ENCODE assay signal across 18 cellular contexts in genomic region chr19:50401505-50402450, GRCh38. TPM values are rescaled to one million over a fixed set of nuclear protein-coding genes. Genes with fewer than 3 reads are reported as not detected.
"Had no signal": no experiment of that assay in that cellular context is flagged by ENCODE, and none has a peak within 500 bp of the region (broad histone marks: within the 10 kb centered on the region; RNA-seq: fewer than 3 reads in every experiment).

No MANE protein-coding gene starts in this region.

- H3K9me3 ChIP-seq: esophagus squamous epithelium, heart left ventricle, psoas muscle, sigmoid colon, transverse colon had no signal

- DNase-seq: activated CD4-positive, alpha-beta memory T cell treated with anti-CD3 and anti-CD28 coated beads for 36 hours; activated effector memory CD4-positive, alpha-beta T cell treated with anti-CD3 and anti-CD28 coated beads, Interleukin-2, amount 50 U/mL, for 16 hours; activated T-cell treated with anti-CD3 and anti-CD28 coated beads, Interleukin-2, amount 50 U/mL, for 4 hours; amniotic stem cell; cerebellar nuclear complex; esophagus squamous epithelium; foreskin fibroblast; mammary epithelial cell; psoas muscle; sigmoid colon; stimulated activated CD4-positive, alpha-beta T cell treated with anti-CD3 and anti-CD28 coated beads, Interleukin-2, amount 100 ng/mL, for 24 hours; stimulated activated naive B cell treated with anti-CD40 and anti-IgM and Interleukin-4, amounts not matched to agents 10 μg/mL and 1 μg/mL and 100 μg/mL, for 72 hours; transverse colon had no signal

- H3K27me3 ChIP-seq: esophagus squamous epithelium, heart left ventricle, sigmoid colon, transverse colon had no signal

- H3K4me1 ChIP-seq: esophagus squamous epithelium, heart left ventricle, psoas muscle, sigmoid colon, transverse colon had no signal

- H3K27ac ChIP-seq: esophagus squamous epithelium, heart left ventricle, psoas muscle, sigmoid colon, transverse colon had no signal

- ATAC-seq: activated naive CD4-positive, alpha-beta T cell treated with anti-CD3 and anti-CD28 coated beads, Interleukin-2, amount 50 U/mL, for 72 hours; activated T-cell treated with anti-CD3 and anti-CD28 coated beads, Interleukin-2, amount 50 U/mL, for 4 hours; psoas muscle; stimulated activated naive B cell treated with anti-CD40 and anti-IgM and Interleukin-4, amounts not matched to agents 10 μg/mL and 1 μg/mL and 100 μg/mL, for 72 hours had no signal

- H3K4me3 ChIP-seq: esophagus squamous epithelium, heart left ventricle, psoas muscle, sigmoid colon, transverse colon had no signal

- H3K36me3 ChIP-seq: transverse colon had no signal

RNA-seq across cellular contexts. Expression of gene SPIB, which starts 17.0 kb away (rescaled TPM):
- total RNA-seq: dermis microvascular lymphatic vessel endothelial cell, mammary epithelial cell, subcutaneous adipose tissue had no signal

RNA-seq across cellular contexts. Expression of gene MYBPC2, which starts 30.9 kb away (rescaled TPM):
- total RNA-seq: mammary epithelial cell, mucosa of gallbladder, sigmoid colon, subcutaneous adipose tissue had no signal
